15 cellular contexts compared by ENCODE assay signal in the genomic region with DNA sequence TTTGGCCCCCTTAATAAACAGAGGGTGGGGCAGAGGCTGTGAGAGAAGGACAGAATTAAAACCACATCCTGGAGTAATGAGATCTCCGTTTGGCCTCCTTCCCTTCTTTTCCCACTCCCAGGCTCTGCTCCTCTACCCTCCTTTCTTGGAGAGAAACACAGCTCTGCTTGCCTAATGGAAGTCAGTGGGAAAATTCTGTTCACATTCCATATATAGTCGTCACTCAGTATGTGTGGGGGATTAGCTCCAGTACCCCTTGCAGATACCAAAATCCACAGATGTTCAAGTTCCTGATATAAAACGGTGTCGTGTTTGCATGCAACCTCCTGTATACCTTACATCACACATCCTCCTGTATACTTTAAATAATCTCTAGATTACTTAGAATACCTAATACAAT. TPM values are rescaled to one million over a fixed set of nuclear protein-coding genes. Genes with fewer than 3 reads are reported as not detected.
DNase-seq lines count a peak whose midpoint lies in the region; ATAC-seq, FAIRE-seq and TF ChIP-seq lines count a peak whose summit lies in the region.
"Had no signal": no experiment of that assay in that cellular context is flagged by ENCODE, and none has a peak within 500 bp of the region (broad histone marks: within the 10 kb centered on the region; RNA-seq: fewer than 3 reads in every experiment).

No MANE protein-coding gene starts in this region.

- H3K27me3 ChIP-seq in PC-9 (ENCODE audit: insufficient read depth, low read depth), result no peaks in the 10 kb centered on the region

- H4K20me1 ChIP-seq in PC-9 (ENCODE audit: insufficient read depth), result no peaks in the 10 kb centered on the region

- no peaks in the 10 kb centered on the region for H3K79me2 ChIP-seq in PC-9 (ENCODE audit: low read depth)

- H3K4me2 ChIP-seq in PC-9, result no peak overlapping the region

- ATAC-seq in omental fat pad (ENCODE audit: low FRiP score) (peak; percentile 84), HG03097 (IDR thresholded peaks at IDR 0.05; ENCODE audit: low FRiP score, unreplicated experiment) (no peak), HG03432 (IDR thresholded peaks at IDR 0.05; ENCODE audit: unreplicated experiment) (no peak), GM21619 (IDR thresholded peaks at IDR 0.05; ENCODE audit: unreplicated experiment) (no peak)
- ATAC-seq: activated T-cell treated with anti-CD3 and anti-CD28 coated beads, Interleukin-2, amount 50 U/mL, for 72 hours; stimulated activated naive CD8-positive, alpha-beta T cell treated with anti-CD3 and anti-CD28 coated beads, Interleukin-15, Interleukin-2, amounts not matched to agents 100 U/mL and 50 U/mL, for 24 hours; T-cell had no signal

- POLR2A ChIA-PET in PC-9 (lab: Charles Lee; ENCODE audit: unreplicated experiment), result interaction anchor here (0.5 to 0.6 kb wide), 2 partner anchors 260 to 345 kb away, joined by 6 to 7 read pairs; no protein-coding TSS in a partner anchor

- DNase-seq in AG20443 (ENCODE audit: low spot score), result peak; percentile 81
- peak; percentile 68 for DNase-seq in M059J (ENCODE audit: low read depth)
- DNase-seq in omental fat pad (ENCODE audit: low spot score), result no peak
- DNase-seq in PC-9, result no peak
- DNase-seq: activated CD4-positive, alpha-beta T cell treated with anti-CD3 and anti-CD28 coated beads for 48 hours; activated T-cell treated with anti-CD3 and anti-CD28 coated beads, Interleukin-2, amount 50 U/mL, for 72 hours; anterior cingulate cortex; CD4-positive, CD25-positive, alpha-beta regulatory T cell; stimulated activated naive CD8-positive, alpha-beta T cell treated with anti-CD3 and anti-CD28 coated beads, Interleukin-15, Interleukin-2, amounts not matched to agents 100 U/mL and 50 U/mL, for 24 hours; T-cell had no signal

- CTCF ChIA-PET in PC-9 (lab: Charles Lee), result no interaction called here

- H3K4me1 ChIP-seq in PC-9 (replicated peaks; ENCODE audit: insufficient read depth), result 0 out of 2 replicates have a peak, but pooled peaks cover 8% of the 10 kb centered on the region

- H3K27ac ChIP-seq in PC-9, result no peak overlapping the region

- FAIRE-seq in endometrium (lab: Jason Lieb, UNC), result peak; percentile 26
- FAIRE-seq: endothelial cell of umbilical vein had no signal

- no peak overlapping the region for H2AFZ ChIP-seq in PC-9

- BruUV-seq in PC-9 (replicated peaks; lab: Mats Ljungman, UMichigan), result no TSS peak

- no peaks in the 10 kb centered on the region for H3K36me3 ChIP-seq in PC-9 (ENCODE audit: low read depth)

- intact Hi-C loops in PC-9 (cut with micrococcal nuclease; ENCODE audit: unreplicated experiment), result no loop called here

- H3K9me2 ChIP-seq in PC-9 (ENCODE audit: insufficient read depth), result no peaks in the 10 kb centered on the region

- H3K9me3 ChIP-seq in PC-9 (ENCODE audit: insufficient read depth, low read depth), result no peaks in the 10 kb centered on the region

- H3F3A ChIP-seq in PC-9 (ENCODE audit: insufficient read depth, low read depth), result no peaks in the 10 kb centered on the region

- no peak overlapping the region for H3K4me3 ChIP-seq in PC-9

- no peak for TF ChIP-seq CTCF in omental fat pad (IDR thresholded peaks at IDR 0.05)
- no peak for TF ChIP-seq CTCF in PC-9 (conservative IDR thresholded peaks at IDR 0.05)

RNA-seq across cellular contexts. Expression of a gene that starts 37.6 kb away (rescaled TPM):
- 1,171 and 1,190 TPM in 2 replicates for total RNA-seq in M059J (2014; rRNA removed; shearing (Covaris generic))
- 10 to 100 TPM; 12.0 to 71.5 (median 33.3) TPM for total RNA-seq in omental fat pad
- not detected in 2 replicates for total RNA-seq in PC-9 (2021)
- total RNA-seq: CD4-positive, CD25-positive, alpha-beta regulatory T cell had no signal

Comparison
In these comparisons a context has a peak if more than half of its experiments do, and no peak if none do; other contexts are left out.
1. DNase-seq: peak in AG20443 (single experiment) and M059J (single experiment); none in omental fat pad (single experiment) and PC-9 (0 of 2).
2. RNA of a gene that starts 37.6 kb away (total RNA-seq): 1,171 to 1,190 TPM in M059J; 12.0 to 71.5 TPM in omental fat pad and not detected in PC-9; every median in the first group is over 10 times any median in the second.